Comparison of ENCODE assay signal across 34 cellular contexts in the genomic region with DNA sequence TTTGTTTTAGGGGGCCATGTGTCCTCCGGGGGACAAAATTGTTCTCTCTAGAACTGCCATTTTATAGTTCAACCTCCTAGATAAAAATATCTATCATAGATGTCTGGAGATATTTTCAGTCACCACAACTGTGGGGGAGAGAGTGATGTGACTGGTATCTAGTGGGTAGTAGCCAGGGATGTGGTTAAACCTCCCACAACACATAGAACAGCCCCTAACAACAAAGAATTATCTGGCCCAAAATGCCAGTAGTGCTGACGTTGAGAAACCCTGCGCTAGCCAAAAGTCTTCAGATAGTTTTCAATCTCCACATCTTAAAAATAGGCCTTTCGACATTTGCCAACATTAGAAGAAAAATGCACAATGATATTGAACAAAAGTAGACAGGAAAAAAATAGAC. TPM values are rescaled to one million over a fixed set of nuclear protein-coding genes. Genes with fewer than 3 reads are reported as not detected.
DNase-seq lines count a peak whose midpoint lies in the region; ATAC-seq and TF ChIP-seq lines count a peak whose summit lies in the region.
"Had no signal": no experiment of that assay in that cellular context is flagged by ENCODE, and none has a peak within 500 bp of the region (broad histone marks: within the 10 kb centered on the region; RNA-seq: fewer than 3 reads in every experiment).

No MANE protein-coding gene starts in this region.

- H3F3A ChIP-seq in Loucy (ENCODE audit: low read depth): no peaks in the 10 kb centered on the region

- H3K4me1 ChIP-seq in Loucy (ENCODE audit: insufficient read depth, low read length, poor library complexity, severe bottlenecking) (peaks cover 8% of the 10 kb centered on the region), Caco-2 (no peaks in the 10 kb centered on the region)
- H3K4me1 ChIP-seq: neural progenitor cell, right atrium auricular region, SJSA1, transverse colon had no signal

- H3K27ac Mint-ChIP-seq in Caco-2 (ENCODE audit: unreplicated experiment): no peak overlapping the region
- H3K27ac Mint-ChIP-seq: brain, neural progenitor cell had no signal

- no peaks in the 10 kb centered on the region for H3K9me3 Mint-ChIP-seq in Caco-2 (ENCODE audit: unreplicated experiment)
- H3K9me3 Mint-ChIP-seq: neural progenitor cell had no signal

- TF ChIP-seq CTCF in Loucy (conservative IDR thresholded peaks at IDR 0.05; ENCODE audit: low read length): no peak
- TF ChIP-seq CTCF in fibroblast of pulmonary artery (IDR thresholded peaks at IDR 0.05; ENCODE audit: low read length, missing control alignments): no peak
- TF ChIP-seq CTCF in Caco-2 (IDR thresholded peaks at IDR 0.05; ENCODE audit: insufficient read depth in 1 of 2, low read depth in 1 of 2, low read length in 1 of 2, severe bottlenecking in 1 of 2, unreplicated experiment in 1 of 2): no peak
- no peak for TF ChIP-seq CTCF in WERI-Rb-1 (IDR thresholded peaks at IDR 0.05; ENCODE audit: low read depth, low read length)

- H3K36me3 ChIP-seq in Loucy (ENCODE audit: insufficient read depth, low read length) (no peaks in the 10 kb centered on the region), SK-N-MC (ENCODE audit: insufficient read depth, low read length) (no peaks in the 10 kb centered on the region), Caco-2 (ENCODE audit: control insufficient read depth, insufficient read depth, low read length) (no peaks in the 10 kb centered on the region), WERI-Rb-1 (no peaks in the 10 kb centered on the region)
- H3K36me3 ChIP-seq: neural progenitor cell, right atrium auricular region, SJSA1, transverse colon had no signal

- H3K9ac ChIP-seq in Loucy (ENCODE audit: low read depth, low read length, poor library complexity, severe bottlenecking) (no peak overlapping the region), SK-N-MC (ENCODE audit: insufficient read length) (no peak overlapping the region)
- H3K9ac ChIP-seq: neural progenitor cell had no signal

- no peaks in the 10 kb centered on the region for H3K9me2 ChIP-seq in Loucy (replicated peaks; ENCODE audit: low read depth, low read length)

- no peaks in the 10 kb centered on the region for H3K79me2 ChIP-seq in Loucy (ENCODE audit: insufficient read depth, low read length)

- H3K4me3 ChIP-seq in Loucy (ENCODE audit: low read length, poor library complexity, severe bottlenecking) (peak overlapping the region; percentile 29), SK-N-MC (no peak overlapping the region), fibroblast of pulmonary artery (replicated peaks; ENCODE audit: low read depth, low read length) (no peak overlapping the region), Caco-2 (ENCODE audit: low read depth, low read length) (no peak overlapping the region), WERI-Rb-1 (ENCODE audit: low read depth, low read length) (no peak overlapping the region)
- H3K4me3 ChIP-seq: neural progenitor cell, right atrium auricular region, SJSA1, transverse colon had no signal

- CTCF ChIA-PET in Caco-2 (lab: Charles Lee): no interaction called here

- peak overlapping the region; percentile 25; the same call in 1 of the 2 replicates for H3K27ac ChIP-seq in SK-N-MC
- H3K27ac ChIP-seq in WERI-Rb-1: no peak overlapping the region
- H3K27ac ChIP-seq: neural progenitor cell, right atrium auricular region, RWPE1, SJSA1, transverse colon had no signal

- no peaks in the 10 kb centered on the region for H3K27me3 ChIP-seq in Loucy (ENCODE audit: insufficient read depth, low read length, poor library complexity, severe bottlenecking)
- H3K27me3 ChIP-seq in Caco-2 (replicated peaks; ENCODE audit: control insufficient read depth, insufficient read depth, low read length): no peaks in the 10 kb centered on the region
- H3K27me3 ChIP-seq in WERI-Rb-1 (ENCODE audit: insufficient read depth, low read depth, severe bottlenecking): no peaks in the 10 kb centered on the region
- H3K27me3 ChIP-seq: neural progenitor cell, right atrium auricular region, SJSA1, transverse colon had no signal

- no TSS peak for BruUV-seq in Caco-2 (replicated peaks; lab: Mats Ljungman, UMichigan)

- DNase-seq in SK-N-MC (ENCODE audit: low read depth, low spot score): no peak
- peak; percentile 51 for DNase-seq in fibroblast of pulmonary artery (ENCODE audit: low read depth)
- DNase-seq in stimulated activated naive CD8-positive, alpha-beta T cell treated with anti-CD3 and anti-CD28 coated beads, Interleukin-15, Interleukin-2, amounts not matched to agents 100 U/mL and 50 U/mL, for 24 hours: no peak
- no peak for DNase-seq in Caco-2
- no peak for DNase-seq in WERI-Rb-1
- DNase-seq in RPMI8226: no peak
- DNase-seq: activated CD4-positive, CD25-positive, alpha-beta regulatory T cell; activated gamma-delta T cell treated with Interleukin-2 at 50 U/mL for 16 hours; activated T-cell treated with anti-CD3 and anti-CD28 coated beads, Interleukin-2, amount 50 U/mL, for 48 hours; C1 segment of cervical spinal cord; DMS53; GDM1; HCEC 1CT; hippocampal formation; Kasumi-1; left cardiac atrium; NCI-H1092; NCI-H1694 treated with DMSO at 0.1 percent for 48 hours; NCI-H510A; posterior cingulate gyrus; stimulated activated CD4-positive, alpha-beta T cell treated with anti-CD3 and anti-CD28 coated beads, Interleukin-2, amount 100 ng/mL, for 48 hours; T1000; transverse colon had no signal

- H3K9me3 ChIP-seq in Loucy (ENCODE audit: insufficient read depth, low read depth, low read length) (no peaks in the 10 kb centered on the region), SK-N-MC (ENCODE audit: low read depth, low read length) (no peaks in the 10 kb centered on the region), Caco-2 (no peaks in the 10 kb centered on the region), WERI-Rb-1 (ENCODE audit: severe bottlenecking) (no peaks in the 10 kb centered on the region)
- H3K9me3 ChIP-seq: right atrium auricular region, SJSA1, transverse colon had no signal

- peak overlapping the region; percentile 53 for H3K4me2 ChIP-seq in Loucy (ENCODE audit: low read depth, low read length, poor library complexity, severe bottlenecking)
- H3K4me2 ChIP-seq: neural progenitor cell had no signal

- POLR2A ChIA-PET in Caco-2 (lab: Charles Lee): no interaction called here

- no peaks in the 10 kb centered on the region for H3K36me3 Mint-ChIP-seq in Caco-2 (ENCODE audit: insufficient read depth, unreplicated experiment)
- H3K36me3 Mint-ChIP-seq: brain, neural progenitor cell had no signal

- H4K20me1 ChIP-seq in Loucy (ENCODE audit: insufficient read depth, low read length, poor library complexity, severe bottlenecking): no peaks in the 10 kb centered on the region

- no peak overlapping the region for H2AFZ ChIP-seq in Loucy (ENCODE audit: low read length)
- H2AFZ ChIP-seq: neural progenitor cell had no signal

- peak; percentile 46 for ATAC-seq in stimulated activated naive CD8-positive, alpha-beta T cell treated with anti-CD3 and anti-CD28 coated beads, Interleukin-15, Interleukin-2, amounts not matched to agents 100 U/mL and 50 U/mL, for 24 hours
- ATAC-seq: HepG2, left cardiac atrium had no signal

- H3K4me3 Mint-ChIP-seq in Caco-2 (ENCODE audit: unreplicated experiment): no peak overlapping the region
- H3K4me3 Mint-ChIP-seq: brain, neural progenitor cell had no signal

- no peaks in the 10 kb centered on the region for H3K27me3 Mint-ChIP-seq in Caco-2 (ENCODE audit: insufficient read depth, unreplicated experiment)

- H3K4me1 Mint-ChIP-seq in Caco-2 (ENCODE audit: low read depth, unreplicated experiment): no peaks in the 10 kb centered on the region
- H3K4me1 Mint-ChIP-seq: brain, neural progenitor cell had no signal

- intact Hi-C loops in Caco-2 (cut with micrococcal nuclease; ENCODE audit: unreplicated experiment): no loop called here

RNA-seq across cellular contexts. Expression of gene SUPT20HL2, which starts 19.0 kb away (rescaled TPM):
- not detected in 2 replicates for total RNA-seq in Caco-2 (2022)
- total RNA-seq: cerebellum, endothelial cell of umbilical vein, HepG2, left cardiac atrium, lung microvascular endothelial cell, right atrium auricular region, SJSA1, subcutaneous adipose tissue, transverse colon had no signal

RNA-seq across cellular contexts. Expression of gene SUPT20HL1, which starts 27.6 kb away (rescaled TPM):
- total RNA-seq in Caco-2 (2022): not detected in 2 replicates
- total RNA-seq: cerebellum, endothelial cell of umbilical vein, HepG2, left cardiac atrium, lung microvascular endothelial cell, right atrium auricular region, SJSA1, subcutaneous adipose tissue had no signal
